8 cellular contexts compared by ENCODE assay signal in genomic region chr10:102432162-102432950, GRCh38. TPM values are rescaled to one million over a fixed set of nuclear protein-coding genes. Genes with fewer than 3 reads are reported as not detected.
DNase-seq lines count a peak whose midpoint lies in the region; ATAC-seq lines count a peak whose summit lies in the region.

Gene CUEDC2, minus strand, starts transcription at chr10:102432574. Its CDS starts 7,386 bp downstream, at chr10:102425188.

- peak; percentile 78 for ATAC-seq in GM19468 (IDR thresholded peaks at IDR 0.05; ENCODE audit: extremely low read depth, unreplicated experiment)

- DNase-seq in CMK (ENCODE audit: low read depth) = peak; percentile 97
- peak; percentile 89 for DNase-seq in HS-5 (ENCODE audit: low read depth)
- DNase-seq in NK-92 treated with Interleukin-12 subunit alpha and Interleukin-12 subunit beta, amount 100 ng/mL, for 24 hours (lab: John Stamatoyannopoulos, UW) = peak; percentile 87
- peak; percentile 100 for DNase-seq in activated CD8-positive, alpha-beta memory T cell treated with anti-CD3 and anti-CD28 coated beads for 24 hours
- peak; percentile 93 for DNase-seq in effector CD4-positive, alpha-beta T cell
- peak; percentile 94 to 95 for DNase-seq in lung microvascular endothelial cell (ENCODE audit: low read depth in 2 of 2)
- peak; percentile 95 to 96 (median 96) for DNase-seq in stimulated activated CD4-positive, alpha-beta T cell treated with anti-CD3 and anti-CD28 coated beads, TNF-alpha, amount 100 ng/mL, for 48 hours (ENCODE audit: low read depth in 3 of 3)

RNA-seq across cellular contexts. Expression of gene CUEDC2, which starts in this region (rescaled TPM):
- 32.9 and 36.3 TPM in 2 replicates for total RNA-seq in lung microvascular endothelial cell

Comparison
In these comparisons a context has a peak if more than half of its experiments do, and no peak if none do; other contexts are left out.
1. Peak in every context shown above with its lines: DNase-seq and ATAC-seq.